13 cellular contexts compared by ENCODE assay signal in the genomic region with DNA sequence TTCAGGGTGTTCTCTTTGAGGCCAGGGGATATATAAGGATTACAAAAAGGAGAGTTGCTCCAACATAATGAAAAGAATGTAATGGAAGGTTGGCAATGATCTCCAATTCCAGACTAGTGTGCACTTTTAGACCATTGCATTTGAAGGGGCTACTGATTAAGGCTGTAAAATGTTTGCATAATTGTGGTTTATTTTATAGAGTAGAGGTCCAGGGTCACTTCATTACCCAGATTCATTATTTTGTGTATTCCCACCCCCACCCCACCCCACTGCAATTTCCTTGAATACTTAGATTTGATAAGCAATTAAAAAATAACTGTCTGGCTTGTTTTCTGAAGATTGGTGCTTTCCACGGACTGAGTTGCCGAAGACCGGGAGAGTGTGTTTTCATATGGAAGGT.
"Had no signal": no experiment of that assay in that cellular context is flagged by ENCODE, and none has a peak within 500 bp of the region (broad histone marks: within the 10 kb centered on the region; RNA-seq: fewer than 3 reads in every experiment).

No MANE protein-coding gene starts in this region.

- H3K27ac ChIP-seq: uterus had no signal

- ATAC-seq: gastroesophageal sphincter, left lobe of liver, mucosa of descending colon, natural killer cell, right cardiac atrium had no signal

- DNase-seq: endodermal cell; glutamatergic neuron; islet precursor cell; mammary epithelial cell; mucosa of descending colon; natural killer cell; right cardiac atrium; stimulated activated CD4-positive, alpha-beta T cell treated with anti-CD3 and anti-CD28 coated beads, Interleukin-2, amount 100 ng/mL, for 48 hours; stimulated activated naive CD4-positive, alpha-beta T cell treated with Interleukin-2 at 50 U/mL for 16 hours; uterus had no signal

- H3K9me3 ChIP-seq: gastroesophageal sphincter, mucosa of descending colon, uterus had no signal

- H3K4me2 ChIP-seq: smooth muscle cell had no signal

- H3K27me3 ChIP-seq: gastroesophageal sphincter, uterus had no signal

- H3K4me3 ChIP-seq: gastroesophageal sphincter, mucosa of descending colon, smooth muscle cell, uterus had no signal

- H3K4me1 ChIP-seq: uterus had no signal

- H3K36me3 ChIP-seq: gastroesophageal sphincter, uterus had no signal
